In genomic region chr17:82716383-82717181, GRCh38 we compare ENCODE assay signal across 8 cellular contexts. TPM values are rescaled to one million over a fixed set of nuclear protein-coding genes. Genes with fewer than 3 reads are reported as not detected.
DNase-seq lines count a peak whose midpoint lies in the region; ATAC-seq and TF ChIP-seq lines count a peak whose summit lies in the region.

Gene FN3KRP, plus strand, starts transcription at chr17:82716706. Its CDS starts 50 bp downstream, at chr17:82716756.

- no peaks in the 10 kb centered on the region for H3K9me3 ChIP-seq in mucosa of rectum (ENCODE audit: control insufficient read depth in 2 of 2, low read length in 2 of 2)

- peak; percentile 66 for ATAC-seq in GM21526 (IDR thresholded peaks at IDR 0.05; ENCODE audit: low FRiP score, unreplicated experiment)

- no peaks in the 10 kb centered on the region for H3K27me3 ChIP-seq in mucosa of rectum (ENCODE audit: control insufficient read depth in 2 of 2, insufficient read depth in 2 of 2, low read length in 2 of 2)

- H3K27ac ChIP-seq in mucosa of rectum (ENCODE audit: low read depth in 2 of 2, low read length in 2 of 2) = peak within 1 kb of the TSS; percentile 77 to 78

- peaks cover 8 to 18% of the 10 kb centered on the region in 2 donors for H3K4me1 ChIP-seq in mucosa of rectum (ENCODE audit: control insufficient read depth in 2 of 2, insufficient read depth in 2 of 2, low read length in 2 of 2)

- peak within 1 kb of the TSS; percentile 86 for H3K4me3 ChIP-seq in epithelial cell of proximal tubule (ENCODE audit: low read depth, low read length)
- H3K4me3 ChIP-seq in mucosa of rectum (ENCODE audit: low read length in 2 of 2) = peak within 1 kb of the TSS; percentile 89 to 91

- no peak for TF ChIP-seq CTCF in epithelial cell of proximal tubule (conservative IDR thresholded peaks at IDR 0.05; ENCODE audit: low read depth, low read length)

- H3K9ac ChIP-seq in mucosa of rectum (ENCODE audit: low read depth in 1 of 2, low read length in 2 of 2) = peak within 1 kb of the TSS; percentile 84 to 85

- DNase-seq in COLO829 (ENCODE audit: low spot score) = peak; percentile 98
- peak; percentile 75 for DNase-seq in KBM-7
- peak; percentile 83 for DNase-seq in activated T-cell treated with anti-CD3 and anti-CD28 coated beads, Interleukin-2, amount 50 U/mL, for 1 hour
- DNase-seq in epithelial cell of proximal tubule (ENCODE audit: low read depth) = peak; percentile 37
- peak; percentile 79 for DNase-seq in stimulated activated CD8-positive, alpha-beta memory T cell treated with anti-CD3 and anti-CD28 coated beads, Interleukin-4, amount 100 ng/mL, for 24 hours (ENCODE audit: low read depth)

- in situ Hi-C loops in KBM-7 (cut with MboI; ENCODE audit: low pct_unique_long_range_greater_than_20kb, low sequenced_read_pairs) = no loop called here

- peaks cover 16 to 20% of the 10 kb centered on the region in 2 donors for H3K36me3 ChIP-seq in mucosa of rectum (ENCODE audit: control insufficient read depth in 2 of 2, insufficient read depth in 2 of 2, low read length in 2 of 2)

TF ChIP-seq in PFSK-1, 5 proteins besides CTCF, POLR2A, EP300 and RAD21:
- peak; percentile 90 for TF ChIP-seq POLR2AphosphoS5 (IDR thresholded peaks at IDR 0.05; ENCODE audit: low read depth, low read length)
- TF ChIP-seq TAF1 (IDR thresholded peaks at IDR 0.05; ENCODE audit: borderline replicate concordance, insufficient read depth, low read length) = peak; percentile 72; the same call in 1 of the 2 replicates
- TF ChIP-seq SIN3A (IDR thresholded peaks at IDR 0.05; ENCODE audit: borderline replicate concordance, insufficient read depth, low read length) = peak; percentile 83; the same call in 1 of the 2 replicates
- no peak for TF ChIP-seq REST (IDR thresholded peaks at IDR 0.05; ENCODE audit: insufficient read depth in 1 of 2, low read depth in 2 of 2, low read length in 2 of 2)
- TF ChIP-seq FOXP2 (optimal IDR thresholded peaks at IDR 0.05; ENCODE audit: borderline replicate concordance, extremely low read depth, extremely low read length, insufficient read depth) = peak; percentile 9

RNA-seq across cellular contexts. Expression of gene FN3KRP, which starts in this region (rescaled TPM):
- 39.1 TPM for polyA plus RNA-seq in PFSK-1 (2012; ENCODE audit: insufficient read length, low read depth)
- 25.4 and 32.4 TPM in 2 replicates for total RNA-seq in epithelial cell of proximal tubule

Comparison
In these comparisons a context has a peak if more than half of its experiments do, and no peak if none do; other contexts are left out.
1. Peak in every context shown above with its lines: DNase-seq, ATAC-seq, H3K4me3 ChIP-seq and H3K27ac ChIP-seq.
2. DNase-seq: peak in every context shown above with its lines; median percentile 98 in COLO829; 83 in activated T-cell treated with anti-CD3 and anti-CD28 coated beads, Interleukin-2, amount 50 U/mL, for 1 hour; 79 in stimulated activated CD8-positive, alpha-beta memory T cell treated with anti-CD3 and anti-CD28 coated beads, Interleukin-4, amount 100 ng/mL, for 24 hours; 75 in KBM-7; 37 in epithelial cell of proximal tubule.